ENCODE assay signal across 11 cellular contexts in the genomic region with DNA sequence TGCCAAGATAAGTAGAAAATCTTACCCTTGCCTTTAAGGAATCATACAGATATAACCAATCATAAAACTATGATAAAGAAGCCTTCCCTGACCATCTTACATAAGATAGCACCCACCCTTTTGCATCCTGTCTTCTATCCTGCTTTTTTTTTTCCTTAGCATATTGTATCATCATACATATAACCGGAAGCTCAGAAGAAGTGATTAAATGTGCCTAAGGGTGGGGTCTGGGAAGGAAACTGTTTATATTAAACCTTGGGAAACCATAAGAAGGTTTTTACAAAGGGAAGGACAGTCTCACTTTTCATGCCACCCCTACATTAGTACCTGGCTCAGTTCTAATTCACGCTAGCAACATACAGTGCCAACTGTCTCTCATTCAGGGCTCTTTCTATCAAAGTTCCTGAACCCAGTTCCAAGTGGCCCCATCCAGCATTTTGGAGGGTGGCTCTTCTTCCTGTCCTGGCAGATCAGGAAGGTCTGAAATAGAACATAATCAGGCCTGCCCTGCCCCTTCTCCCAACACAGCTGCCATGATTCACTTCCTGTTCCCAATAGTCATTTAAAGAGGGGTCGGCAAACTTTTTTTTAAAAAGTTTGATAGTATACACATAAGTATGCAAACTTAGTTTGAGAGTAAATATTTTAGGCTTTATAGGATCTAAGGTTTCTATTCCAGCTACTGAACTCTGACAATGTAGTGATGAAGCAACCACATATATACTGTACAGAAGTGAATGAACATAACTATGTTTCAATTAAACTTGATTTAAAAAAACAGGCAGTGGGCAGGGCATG.
DNase-seq lines count a peak whose midpoint lies in the region; ATAC-seq and TF ChIP-seq lines count a peak whose summit lies in the region.
"Had no signal": no experiment of that assay in that cellular context is flagged by ENCODE, and none has a peak within 500 bp of the region (broad histone marks: within the 10 kb centered on the region; RNA-seq: fewer than 3 reads in every experiment).

No MANE protein-coding gene starts in this region.

- peaks cover 41% of the 10 kb centered on the region for H3K4me1 Mint-ChIP-seq in activated naive CD8-positive, alpha-beta T cell (ENCODE audit: low read depth)
- peaks cover 26% of the 10 kb centered on the region for H3K4me1 Mint-ChIP-seq in activated naive CD8-positive, alpha-beta T cell treated with anti-CD3 and anti-CD28 coated beads for 36 hours

- H3K36me3 ChIP-seq in mammary epithelial cell (ENCODE audit: insufficient read depth, low read length) (peaks cover 10% of the 10 kb centered on the region), right lobe of liver (no peaks in the 10 kb centered on the region)

- intact Hi-C loops in mammary epithelial cell (cut with micrococcal nuclease) (loop anchor here (2.0 kb wide), 2 partner anchors 25 to 171 kb away; no protein-coding TSS in a partner anchor), right lobe of liver (cut with DNase I) (no loop called here), posterior vena cava (cut with DNase I) (loop anchor here in 1 of 2 donors (5.0 kb wide), 1 partner anchor 80 kb away; no protein-coding TSS in a partner anchor)

- H3K4me3 ChIP-seq in mammary epithelial cell (replicated peaks in 1 of 3; ENCODE audit: insufficient read depth in 1 of 3, low read depth in 2 of 3, low read length in 3 of 3) (no peak overlapping the region), right lobe of liver (no peak overlapping the region)

- CTCF ChIA-PET in mammary epithelial cell (lab: Charles Lee; ENCODE audit: low non-redundant PET), result interaction anchor here (0.5 to 0.7 kb wide), 2 partner anchors 58 to 66 kb away, joined by 3 to 6 read pairs; no protein-coding TSS in a partner anchor

- H3K27ac Mint-ChIP-seq in activated naive CD8-positive, alpha-beta T cell, result peak overlapping the region; percentile 28
- H3K27ac Mint-ChIP-seq in activated naive CD8-positive, alpha-beta T cell treated with anti-CD3 and anti-CD28 coated beads for 36 hours, result no peak overlapping the region

- DNase-seq in activated naive CD8-positive, alpha-beta T cell treated with anti-CD3 and anti-CD28 coated beads for 36 hours, result no peak
- peak; percentile 44 for DNase-seq in mammary epithelial cell
- no peak for DNase-seq in right lobe of liver
- no peak for DNase-seq in posterior vena cava (ENCODE audit: low spot score)
- DNase-seq in stimulated activated CD4-positive, alpha-beta T cell treated with anti-CD3 and anti-CD28 coated beads, Interleukin-2, amount 100 ng/mL, for 48 hours, result no peak
- DNase-seq: head of caudate nucleus; stimulated activated CD4-positive, alpha-beta T cell treated with anti-CD3 and anti-CD28 coated beads, Interleukin-12 subunit alpha, Interleukin-12 subunit beta, amount 100 ng/mL, for 4 hours had no signal

- H2AFZ ChIP-seq in mammary epithelial cell (ENCODE audit: low read depth, low read length), result no peak overlapping the region

- peak overlapping the region; percentile 71 for H3K4me2 ChIP-seq in mammary epithelial cell (ENCODE audit: insufficient read depth, low read depth, low read length)

- H3K36me3 Mint-ChIP-seq in activated naive CD8-positive, alpha-beta T cell, result peaks cover 5% of the 10 kb centered on the region
- H3K36me3 Mint-ChIP-seq in activated naive CD8-positive, alpha-beta T cell treated with anti-CD3 and anti-CD28 coated beads for 36 hours, result peaks cover 8% of the 10 kb centered on the region

- TF ChIP-seq CTCF in mammary epithelial cell (conservative IDR thresholded peaks at IDR 0.05 in 1 of 2, IDR thresholded peaks at IDR 0.05 in 1 of 2; ENCODE audit: extremely low read depth in 1 of 2, insufficient read depth in 1 of 2, low read depth in 1 of 2, low read length in 2 of 2), result no peak
- no peak for TF ChIP-seq CTCF in right lobe of liver (IDR thresholded peaks at IDR 0.05)

- BruUV-seq in mammary epithelial cell (replicated peaks; lab: Mats Ljungman, UMichigan), result TSS peak; percentile 16

- peak; percentile 11 to 48 (median 43) for ATAC-seq in right lobe of liver
- ATAC-seq in GM21360 (IDR thresholded peaks at IDR 0.05; ENCODE audit: unreplicated experiment), result no peak
- ATAC-seq in HG03135 (IDR thresholded peaks at IDR 0.05; ENCODE audit: unreplicated experiment), result no peak

- H3K27me3 Mint-ChIP-seq in activated naive CD8-positive, alpha-beta T cell, result no peaks in the 10 kb centered on the region
- H3K27me3 Mint-ChIP-seq in activated naive CD8-positive, alpha-beta T cell treated with anti-CD3 and anti-CD28 coated beads for 36 hours, result no peaks in the 10 kb centered on the region

- no peak for TF ChIP-seq POLR2A in right lobe of liver (IDR thresholded peaks at IDR 0.05)

- H3K27ac ChIP-seq in mammary epithelial cell (ENCODE audit: insufficient read depth, low read depth, low read length) (peak overlapping the region; percentile 68), right lobe of liver (peak overlapping the region in 1 of 3 donors; percentile 48)
- H3K27ac ChIP-seq: C4-2B had no signal

- no peaks in the 10 kb centered on the region for H4K20me1 ChIP-seq in mammary epithelial cell (ENCODE audit: insufficient read depth, low read length)

- in situ Hi-C loops in mammary epithelial cell (cut with MboI; ENCODE audit: low sequenced_read_pairs in 2 of 2), result loop anchor here in 1 of 2 donors (5.0 kb wide), 2 partner anchors 85 to 175 kb away; no protein-coding TSS in a partner anchor

- no peaks in the 10 kb centered on the region for H3K27me3 ChIP-seq in mammary epithelial cell (ENCODE audit: insufficient read depth, low read length)
- no peaks in the 10 kb centered on the region for H3K27me3 ChIP-seq in right lobe of liver

- WGBS in mammary epithelial cell (ENCODE audit: low coverage, missing lambda C conversion rate), result 41% methylated on average over 3 of the region's 3 CpGs
- 47% methylated on average over 3 of the region's 3 CpGs for WGBS in right lobe of liver (ENCODE audit: insufficient coverage, low coverage, low lambda C conversion rate, missing lambda C conversion rate)

- H3K9me3 ChIP-seq in mammary epithelial cell (replicated peaks; ENCODE audit: insufficient read depth, low read length) (no peaks in the 10 kb centered on the region), right lobe of liver (no peaks in the 10 kb centered on the region)

- no peak overlapping the region for H3K4me3 Mint-ChIP-seq in activated naive CD8-positive, alpha-beta T cell
- H3K4me3 Mint-ChIP-seq in activated naive CD8-positive, alpha-beta T cell treated with anti-CD3 and anti-CD28 coated beads for 36 hours, result no peak overlapping the region

- dilution Hi-C loops in mammary epithelial cell (cut with HindIII; ENCODE audit: low sequenced_read_pairs), result no loop called here

- no peaks in the 10 kb centered on the region for H3K9me3 Mint-ChIP-seq in activated naive CD8-positive, alpha-beta T cell (ENCODE audit: low read depth)
- H3K9me3 Mint-ChIP-seq in activated naive CD8-positive, alpha-beta T cell treated with anti-CD3 and anti-CD28 coated beads for 36 hours, result peaks cover 1% of the 10 kb centered on the region

- H3K4me1 ChIP-seq in mammary epithelial cell (ENCODE audit: insufficient read depth, low read length) (peaks cover 50% of the 10 kb centered on the region), right lobe of liver (peaks cover 0 to 24% (median 8%) of the 10 kb centered on the region in 4 donors)

- H3K9ac ChIP-seq in mammary epithelial cell (ENCODE audit: insufficient read depth, low read length), result no peak overlapping the region

- H3K79me2 ChIP-seq in mammary epithelial cell (ENCODE audit: insufficient read depth, low read length), result peaks cover 74% of the 10 kb centered on the region

Comparison
In these comparisons a context has a peak if more than half of its experiments do, and no peak if none do; other contexts are left out.
1. ATAC-seq: peak in right lobe of liver (4 of 4); none in GM21360 (single experiment) and HG03135 (single experiment).